ENCODE assay signal across 26 cellular contexts in the genomic region with DNA sequence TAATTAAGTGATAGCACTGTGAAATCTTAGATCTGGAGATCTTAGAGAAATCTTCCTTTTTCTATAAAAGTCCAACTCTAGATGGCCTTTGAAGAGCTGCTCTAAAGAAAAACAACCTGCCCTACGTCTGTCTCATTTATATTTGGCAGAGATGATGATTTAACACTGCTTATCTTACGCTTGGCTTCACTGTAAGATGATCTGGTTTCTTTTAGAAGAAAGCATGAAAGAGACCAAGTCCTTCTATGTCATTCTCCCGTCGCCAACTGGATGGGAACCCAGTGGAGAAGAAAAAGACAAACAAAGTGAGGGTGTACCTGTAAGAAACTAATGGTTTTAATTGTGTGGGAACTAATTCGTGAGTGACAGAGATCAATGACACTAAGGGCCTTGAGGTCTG.
DNase-seq lines count a peak whose midpoint lies in the region; FAIRE-seq and TF ChIP-seq lines count a peak whose summit lies in the region.
"Had no signal": no experiment of that assay in that cellular context is flagged by ENCODE, and none has a peak within 500 bp of the region (broad histone marks: within the 10 kb centered on the region; RNA-seq: fewer than 3 reads in every experiment).

No MANE protein-coding gene starts in this region.

- intact Hi-C loops in left ventricle myocardium inferior (cut with micrococcal nuclease) (no loop called here), dorsolateral prefrontal cortex (cut with DNase I) (no loop called here)

- no peak for FAIRE-seq in GM12891 (lab: Jason Lieb, UNC)
- FAIRE-seq: endometrium, frontal cortex, kidney had no signal

- H3K27ac ChIP-seq in BLaER1 (no peak overlapping the region), left ventricle myocardium inferior (replicated peaks) (peak overlapping the region; percentile 37), rectal smooth muscle tissue (ENCODE audit: low read depth, low read length) (peak overlapping the region; percentile 49), dorsolateral prefrontal cortex (no peak overlapping the region), WERI-Rb-1 (no peak overlapping the region)

- no peaks in the 10 kb centered on the region for H3K27me3 ChIP-seq in BLaER1
- no peaks in the 10 kb centered on the region for H3K27me3 ChIP-seq in left ventricle myocardium inferior (ENCODE audit: low read depth)
- H3K27me3 ChIP-seq in rectal smooth muscle tissue (ENCODE audit: control insufficient read depth, insufficient read depth, low read length): no peaks in the 10 kb centered on the region
- H3K27me3 ChIP-seq in dorsolateral prefrontal cortex: peaks cover 0 to 7% (median 0%) of the 10 kb centered on the region in 45 donors
- H3K27me3 ChIP-seq in WERI-Rb-1 (ENCODE audit: insufficient read depth, low read depth, severe bottlenecking): no peaks in the 10 kb centered on the region
- H3K27me3 ChIP-seq: esophagus muscularis mucosa had no signal

- POLR2A ChIA-PET in HEK293T (lab: Yijun Ruan, JAX): interaction anchor here (1.3 kb wide), 1 partner anchor 12 kb away, joined by 3 read pairs; no protein-coding TSS in a partner anchor

- CTCF ChIA-PET in HEK293T (lab: Yijun Ruan, JAX): interaction anchor here (1.1 to 2.4 kb wide), 3 partner anchors 8 to 17 kb away, joined by 3 to 14 read pairs (median 5); no protein-coding TSS in a partner anchor

- TF ChIP-seq POLR2A in GM12891 (IDR thresholded peaks at IDR 0.05; ENCODE audit: low read depth, low read length): no peak

- H3K9ac ChIP-seq in BLaER1 (no peak overlapping the region), rectal smooth muscle tissue (ENCODE audit: low read length) (no peak overlapping the region)

- H3K9me3 ChIP-seq in BLaER1 (no peaks in the 10 kb centered on the region), left ventricle myocardium inferior (replicated peaks) (no peaks in the 10 kb centered on the region), WERI-Rb-1 (ENCODE audit: severe bottlenecking) (no peaks in the 10 kb centered on the region)
- H3K9me3 ChIP-seq: esophagus muscularis mucosa had no signal

- no peak overlapping the region for H3K4me3 ChIP-seq in BLaER1
- no peak overlapping the region for H3K4me3 ChIP-seq in left ventricle myocardium inferior
- H3K4me3 ChIP-seq in rectal smooth muscle tissue (ENCODE audit: low read length): no peak overlapping the region
- no peak overlapping the region for H3K4me3 ChIP-seq in dorsolateral prefrontal cortex
- no peak overlapping the region for H3K4me3 ChIP-seq in WERI-Rb-1 (ENCODE audit: low read depth, low read length)
- H3K4me3 ChIP-seq: esophagus muscularis mucosa, lung had no signal

- H3K4me2 ChIP-seq in BLaER1: peak overlapping the region; percentile 33

- no peaks in the 10 kb centered on the region for H4K20me1 ChIP-seq in BLaER1

- TF ChIP-seq CTCF in left ventricle myocardium inferior (IDR thresholded peaks at IDR 0.05; ENCODE audit: borderline replicate concordance) (no peak), dorsolateral prefrontal cortex (IDR thresholded peaks at IDR 0.05 in 54 of 56, conservative IDR thresholded peaks at IDR 0.05 in 2 of 56; ENCODE audit: low read depth in 1 of 56, partially characterized antibody in 56 of 56) (no peak), WERI-Rb-1 (IDR thresholded peaks at IDR 0.05; ENCODE audit: low read depth, low read length) (no peak)

- H3K4me1 ChIP-seq in BLaER1 (peaks cover 60% of the 10 kb centered on the region), left ventricle myocardium inferior (peaks cover 19% of the 10 kb centered on the region), rectal smooth muscle tissue (ENCODE audit: control insufficient read depth, insufficient read depth, low read length) (peaks cover 35% of the 10 kb centered on the region)

- H3K36me3 ChIP-seq in BLaER1 (peaks cover 12% of the 10 kb centered on the region; the same call in 1 of the 2 replicates), left ventricle myocardium inferior (peaks cover 35% of the 10 kb centered on the region), rectal smooth muscle tissue (ENCODE audit: control insufficient read depth, insufficient read depth, low read length) (no peaks in the 10 kb centered on the region), WERI-Rb-1 (no peaks in the 10 kb centered on the region)

- DNase-seq in HEK293T (ENCODE audit: extremely low spot score): no peak
- no peak for DNase-seq in left ventricle myocardium inferior
- no peak for DNase-seq in NCI-H748 treated with DMSO at 0.1 percent for 48 hours (lab: John Stamatoyannopoulos, UW)
- DNase-seq in GM12891 (ENCODE audit: insufficient read length, low spot score): no peak
- no peak for DNase-seq in dorsolateral prefrontal cortex
- DNase-seq in WERI-Rb-1: no peak
- DNase-seq: activated CD4-positive, alpha-beta T cell treated with anti-CD3 and anti-CD28 coated beads for 48 hours; activated CD8-positive, alpha-beta memory T cell treated with anti-CD3 and anti-CD28 coated beads for 24 hours; activated naive CD4-positive, alpha-beta T cell treated with anti-CD3 and anti-CD28 coated beads, Interleukin-2, amount 50 U/mL, for 16 hours; activated T-cell treated with anti-CD3 and anti-CD28 coated beads for 4 hours; amniotic stem cell; HCEC 1CT; kidney; MV-4-11; natural killer cell; NCI-H1436 treated with DMSO at 0.1 percent for 48 hours; NCI-H2227 treated with DMSO at 0.1 percent for 48 hours; SHP77 treated with DMSO at 0.1 percent for 48 hours; stimulated activated CD4-positive, alpha-beta T cell treated with anti-CD3 and anti-CD28 coated beads, Interleukin-2, amount 100 ng/mL, for 24 hours; T1000 had no signal

TF ChIP-seq in HEK293T, 16 proteins besides CTCF, POLR2A, EP300 and RAD21:
- TF ChIP-seq FOXA1 (IDR thresholded peaks at IDR 0.05): no peak
- no peak for TF ChIP-seq HDGF (IDR thresholded peaks at IDR 0.05; ENCODE audit: borderline replicate concordance)
- peak; percentile 74 for TF ChIP-seq PKNOX1 (IDR thresholded peaks at IDR 0.05)
- TF ChIP-seq BHLHE40 (IDR thresholded peaks at IDR 0.05; ENCODE audit: borderline replicate concordance): no peak
- TF ChIP-seq TARDBP (IDR thresholded peaks at IDR 0.05): no peak
- TF ChIP-seq L3MBTL2 (conservative IDR thresholded peaks at IDR 0.05): no peak
- no peak for TF ChIP-seq ARNT (IDR thresholded peaks at IDR 0.05)

TF ChIP-seq in GM12891, 5 proteins besides CTCF, POLR2A, EP300 and RAD21:
- TF ChIP-seq POLR2AphosphoS5 (IDR thresholded peaks at IDR 0.05; ENCODE audit: low read depth, low read length) (no peak), PAX5 (IDR thresholded peaks at IDR 0.05; ENCODE audit: insufficient read depth, low read length, severe bottlenecking) (no peak), POU2F2 (IDR thresholded peaks at IDR 0.05; ENCODE audit: low read depth, low read length) (no peak), SPI1 (IDR thresholded peaks at IDR 0.05; ENCODE audit: low read depth, low read length) (no peak), TAF1 (IDR thresholded peaks at IDR 0.05; ENCODE audit: low read depth, low read length) (no peak)

Comparison
In these comparisons a context has a peak if more than half of its experiments do, and no peak if none do; other contexts are left out.
1. H3K27ac ChIP-seq: peak in left ventricle myocardium inferior (single experiment) and rectal smooth muscle tissue (single experiment); none in BLaER1 (single experiment), dorsolateral prefrontal cortex (0 of 59) and WERI-Rb-1 (single experiment).